ENCODE assay signal across 7 cellular contexts in the genomic region with DNA sequence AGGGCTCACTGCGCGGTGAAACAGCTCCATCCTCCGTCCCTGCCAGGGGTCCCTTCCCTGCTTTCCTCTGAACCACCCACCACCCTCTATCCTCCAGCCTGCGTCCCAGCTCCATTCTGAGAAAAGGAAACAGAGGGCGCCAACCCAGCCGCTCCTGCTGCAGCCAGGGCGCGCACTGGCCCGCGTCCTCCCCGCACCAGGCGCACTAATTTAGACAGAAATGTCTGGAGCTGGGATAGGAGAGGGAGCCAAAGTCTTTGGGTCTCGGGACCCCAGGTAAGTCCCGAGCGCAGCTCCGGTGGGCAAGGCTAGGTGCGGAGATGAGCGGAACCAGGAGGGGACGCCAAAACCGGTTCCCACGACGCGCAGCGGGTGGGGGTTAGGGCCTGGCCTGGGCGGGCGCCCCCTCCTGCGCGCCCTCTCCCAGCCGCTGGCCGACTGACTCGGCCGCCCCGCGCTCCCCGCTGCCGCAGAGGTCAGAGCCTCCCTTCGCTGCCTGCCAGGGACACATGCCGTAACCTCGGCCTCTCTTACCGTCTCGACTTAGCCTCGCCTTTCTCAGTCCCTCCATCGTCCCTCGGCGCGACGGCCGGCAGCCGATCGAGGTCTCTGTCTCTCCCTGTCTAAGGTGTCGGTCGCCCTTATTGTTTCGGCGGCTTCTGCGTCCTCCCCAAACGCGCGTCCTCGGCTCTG. TPM values are rescaled to one million over a fixed set of nuclear protein-coding genes. Genes with fewer than 3 reads are reported as not detected.
DNase-seq lines count a peak whose midpoint lies in the region; ATAC-seq, FAIRE-seq and TF ChIP-seq lines count a peak whose summit lies in the region.

No MANE protein-coding gene starts in this region.

- FAIRE-seq in GM12891 (lab: Jason Lieb, UNC) (no peak), endothelial cell of umbilical vein (lab: Jason Lieb, UNC) (no peak)

- H3K36me3 ChIP-seq in endothelial cell of umbilical vein (ENCODE audit: control insufficient read depth in 2 of 2, extremely low read depth in 1 of 2, insufficient read depth in 2 of 2, low read length in 2 of 2) (no peaks in the 10 kb centered on the region), muscle layer of colon (ENCODE audit: insufficient read depth, low read length) (no peaks in the 10 kb centered on the region)

- H3K9ac ChIP-seq in endothelial cell of umbilical vein (replicated peaks; ENCODE audit: extremely low read depth, insufficient read depth, low read length) (no peak overlapping the region), muscle layer of colon (ENCODE audit: low read length) (peak overlapping the region; percentile 57)

- peaks cover 12% of the 10 kb centered on the region for H3K4me1 ChIP-seq in endothelial cell of umbilical vein (ENCODE audit: control insufficient read depth, extremely low read depth, insufficient read depth, low read length)
- peaks cover 9% of the 10 kb centered on the region for H3K4me1 ChIP-seq in muscle layer of colon (ENCODE audit: insufficient read depth, low read length)

- H3K4me3 ChIP-seq in endothelial cell of umbilical vein (replicated peaks in 1 of 3; ENCODE audit: insufficient read depth in 1 of 3, low read depth in 1 of 3, low read length in 3 of 3): peak overlapping the region; percentile 54 to 78 (median 56)
- H3K4me3 ChIP-seq in muscle layer of colon (ENCODE audit: low read depth in 1 of 2, low read length in 2 of 2): peak overlapping the region; percentile 73 to 79

- H3K4me2 ChIP-seq in endothelial cell of umbilical vein (ENCODE audit: insufficient read depth, low read length): peak overlapping the region; percentile 74

- CTCF ChIA-PET in endothelial cell of umbilical vein (lab: Charles Lee): interaction anchor here (0.6 to 6.2 kb wide), 7 partner anchors 8 to 121 kb away, joined by 3 to 45 read pairs (median 4); no protein-coding TSS in a partner anchor

- H3K27me3 ChIP-seq in endothelial cell of umbilical vein (ENCODE audit: control insufficient read depth in 2 of 2, insufficient read depth in 2 of 2, low read length in 2 of 2) (peaks cover 0 to 3% of the 10 kb centered on the region in 2 experiments), muscle layer of colon (ENCODE audit: control insufficient read depth in 1 of 2, insufficient read depth in 2 of 2, low read length in 2 of 2) (peaks cover 0 to 9% of the 10 kb centered on the region in 2 donors)

- no peaks in the 10 kb centered on the region for H4K20me1 ChIP-seq in endothelial cell of umbilical vein (replicated peaks; ENCODE audit: control insufficient read depth, extremely low read depth, insufficient read depth, low read length)

- POLR2A ChIA-PET in endothelial cell of umbilical vein (lab: Charles Lee): interaction anchor here (0.6 to 1.0 kb wide), 2 partner anchors 11 kb away, joined by 3 to 4 read pairs; no protein-coding TSS in a partner anchor

- BruUV-seq in endothelial cell of umbilical vein (replicated peaks; lab: Mats Ljungman, UMichigan): no TSS peak

- H2AFZ ChIP-seq in endothelial cell of umbilical vein (ENCODE audit: low read depth, low read length): peak overlapping the region; percentile 83

- TF ChIP-seq POLR2A in GM12891 (IDR thresholded peaks at IDR 0.05; ENCODE audit: low read depth, low read length) (no peak), endothelial cell of umbilical vein (IDR thresholded peaks at IDR 0.05; ENCODE audit: low read depth, low read length) (no peak)

- H3K9me3 ChIP-seq in endothelial cell of umbilical vein (replicated peaks; ENCODE audit: control insufficient read depth, insufficient read depth, low read length) (no peaks in the 10 kb centered on the region), muscle layer of colon (ENCODE audit: low read length) (no peaks in the 10 kb centered on the region)

- no peak overlapping the region for H3K27ac ChIP-seq in endothelial cell of umbilical vein (ENCODE audit: insufficient read depth, low read depth, low read length)
- peak overlapping the region; percentile 58 for H3K27ac ChIP-seq in muscle layer of colon (ENCODE audit: low read depth, low read length)

- no peak for ATAC-seq in HG03439 (IDR thresholded peaks at IDR 0.05; ENCODE audit: unreplicated experiment)

- peak; percentile 33 for DNase-seq in GM12891 (ENCODE audit: insufficient read length, low spot score)
- DNase-seq in RKO (ENCODE audit: low spot score): peak; percentile 39
- DNase-seq in endothelial cell of umbilical vein (ENCODE audit: low read depth, low spot score): peak; percentile 49
- no peak for DNase-seq in NCI-H187 treated with DMSO at 0.1 percent for 48 hours (lab: John Stamatoyannopoulos, UW)
- DNase-seq in NCI-H446 (lab: John Stamatoyannopoulos, UW): no peak

- dilution Hi-C loops in endothelial cell of umbilical vein (cut with MboI; ENCODE audit: extremely low pct_ligation_motif_present, low sequenced_read_pairs): no loop called here

- intact Hi-C loops in endothelial cell of umbilical vein (cut with micrococcal nuclease): no loop called here

- TF ChIP-seq CTCF in endothelial cell of umbilical vein (IDR thresholded peaks at IDR 0.05; ENCODE audit: extremely low read depth in 1 of 2, insufficient read depth in 1 of 2, low read depth in 1 of 2, low read length in 2 of 2): peak in 1 of 2 donors; percentile 19

- H3K79me2 ChIP-seq in endothelial cell of umbilical vein (ENCODE audit: control insufficient read depth, insufficient read depth, low read length): no peaks in the 10 kb centered on the region

- no peaks in the 10 kb centered on the region for H3K9me1 ChIP-seq in endothelial cell of umbilical vein (replicated peaks; ENCODE audit: control insufficient read depth, extremely low read depth, insufficient read depth, low read length)

TF ChIP-seq in GM12891, 5 proteins besides CTCF, POLR2A, EP300 and RAD21:
- TF ChIP-seq POU2F2 (IDR thresholded peaks at IDR 0.05; ENCODE audit: low read depth, low read length): no peak
- no peak for TF ChIP-seq SPI1 (IDR thresholded peaks at IDR 0.05; ENCODE audit: low read depth, low read length)
- no peak for TF ChIP-seq PAX5 (IDR thresholded peaks at IDR 0.05; ENCODE audit: insufficient read depth, low read length, severe bottlenecking)
- no peak for TF ChIP-seq TAF1 (IDR thresholded peaks at IDR 0.05; ENCODE audit: low read depth, low read length)
- TF ChIP-seq POLR2AphosphoS5 (IDR thresholded peaks at IDR 0.05; ENCODE audit: low read depth, low read length): no peak

TF ChIP-seq in endothelial cell of umbilical vein, 7 proteins besides CTCF, POLR2A, EP300 and RAD21:
- TF ChIP-seq FOS (IDR thresholded peaks at IDR 0.05; ENCODE audit: borderline replicate concordance, insufficient read depth, low read length): no peak
- TF ChIP-seq JUN (IDR thresholded peaks at IDR 0.05; ENCODE audit: borderline replicate concordance, insufficient read depth, insufficient read length, low read depth): no peak
- TF ChIP-seq GATA2 (IDR thresholded peaks at IDR 0.05; ENCODE audit: insufficient read depth, insufficient read length, low read depth, low read length): no peak
- TF ChIP-seq, protein P1, sequence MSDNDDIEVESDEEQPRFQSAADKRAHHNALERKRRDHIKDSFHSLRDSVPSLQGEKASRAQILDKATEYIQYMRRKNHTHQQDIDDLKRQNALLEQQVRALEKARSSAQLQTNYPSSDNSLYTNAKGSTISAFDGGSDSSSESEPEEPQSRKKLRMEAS (IDR thresholded peaks at IDR 0.05; ENCODE audit: insufficient read depth, insufficient read length): no peak
- TF ChIP-seq EZH2 (IDR thresholded peaks at IDR 0.05; ENCODE audit: borderline replicate concordance, low read depth, low read length, severe bottlenecking): no peak
- no peak for TF ChIP-seq POLR2AphosphoS5 (IDR thresholded peaks at IDR 0.05; ENCODE audit: insufficient read depth, low read depth, low read length)
- no peak for TF ChIP-seq MYC (IDR thresholded peaks at IDR 0.05; ENCODE audit: low read depth, low read length)

RNA-seq across cellular contexts. Expression of a gene that starts 2.0 kb away (rescaled TPM):
- polyA plus RNA-seq in GM12891 (2012; ENCODE audit: low read depth, missing spikeins): 0.04 TPM
- total RNA-seq in endothelial cell of umbilical vein: 11.9 and 18.3 TPM in 2 replicates
- polyA plus RNA-seq in endothelial cell of umbilical vein: 3.1 and 3.3 TPM in 2 replicates
- 5.3 and 6.6 TPM in 2 replicates for polyA plus RNA-seq in endothelial cell of umbilical vein (2011; cell fraction: cytosol; rRNA removed)
- polyA plus RNA-seq in endothelial cell of umbilical vein (2011; cell fraction: nucleus; rRNA removed): 2.0 and 2.1 TPM in 2 replicates
- 5.9 and 7.7 TPM in 2 replicates for polyA plus RNA-seq in endothelial cell of umbilical vein (2012)
- polyA minus RNA-seq in endothelial cell of umbilical vein: 2.4 and 4.4 TPM in 2 replicates
- not detected for polyA minus RNA-seq in endothelial cell of umbilical vein (2011; cell fraction: cytosol; rRNA and poly(A)+ RNA removed)
- polyA minus RNA-seq in endothelial cell of umbilical vein (2011; cell fraction: nucleus; rRNA and poly(A)+ RNA removed): 1.8 and 2.1 TPM in 2 replicates

RNA-seq across cellular contexts. Expression of a gene that starts 24.0 kb away (rescaled TPM):
- 15.9 TPM for polyA plus RNA-seq in GM12891 (2012; ENCODE audit: low read depth, missing spikeins)
- 23.9 and 28.3 TPM in 2 replicates for total RNA-seq in endothelial cell of umbilical vein
- polyA plus RNA-seq in endothelial cell of umbilical vein: 29.5 and 31.8 TPM in 2 replicates
- polyA plus RNA-seq in endothelial cell of umbilical vein (2011; cell fraction: cytosol; rRNA removed): 26.0 and 26.1 TPM in 2 replicates
- 14.5 TPM in 2 replicates for polyA plus RNA-seq in endothelial cell of umbilical vein (2011; cell fraction: nucleus; rRNA removed)
- polyA plus RNA-seq in endothelial cell of umbilical vein (2012): 19.8 and 20.7 TPM in 2 replicates
- 33.6 and 36.8 TPM in 2 replicates for polyA minus RNA-seq in endothelial cell of umbilical vein
- polyA minus RNA-seq in endothelial cell of umbilical vein (2011; cell fraction: cytosol; rRNA and poly(A)+ RNA removed): 17.4 TPM
- 9.6 and 11.0 TPM in 2 replicates for polyA minus RNA-seq in endothelial cell of umbilical vein (2011; cell fraction: nucleus; rRNA and poly(A)+ RNA removed)

Comparison
In these comparisons a context has a peak if more than half of its experiments do, and no peak if none do; other contexts are left out.
1. DNase-seq: peak in GM12891 (single experiment), RKO (single experiment) and endothelial cell of umbilical vein (single experiment); none in NCI-H187 treated with DMSO at 0.1 percent for 48 hours (single experiment) and NCI-H446 (0 of 2).